Comparison of ENCODE assay signal across 21 cellular contexts in the genomic region with DNA sequence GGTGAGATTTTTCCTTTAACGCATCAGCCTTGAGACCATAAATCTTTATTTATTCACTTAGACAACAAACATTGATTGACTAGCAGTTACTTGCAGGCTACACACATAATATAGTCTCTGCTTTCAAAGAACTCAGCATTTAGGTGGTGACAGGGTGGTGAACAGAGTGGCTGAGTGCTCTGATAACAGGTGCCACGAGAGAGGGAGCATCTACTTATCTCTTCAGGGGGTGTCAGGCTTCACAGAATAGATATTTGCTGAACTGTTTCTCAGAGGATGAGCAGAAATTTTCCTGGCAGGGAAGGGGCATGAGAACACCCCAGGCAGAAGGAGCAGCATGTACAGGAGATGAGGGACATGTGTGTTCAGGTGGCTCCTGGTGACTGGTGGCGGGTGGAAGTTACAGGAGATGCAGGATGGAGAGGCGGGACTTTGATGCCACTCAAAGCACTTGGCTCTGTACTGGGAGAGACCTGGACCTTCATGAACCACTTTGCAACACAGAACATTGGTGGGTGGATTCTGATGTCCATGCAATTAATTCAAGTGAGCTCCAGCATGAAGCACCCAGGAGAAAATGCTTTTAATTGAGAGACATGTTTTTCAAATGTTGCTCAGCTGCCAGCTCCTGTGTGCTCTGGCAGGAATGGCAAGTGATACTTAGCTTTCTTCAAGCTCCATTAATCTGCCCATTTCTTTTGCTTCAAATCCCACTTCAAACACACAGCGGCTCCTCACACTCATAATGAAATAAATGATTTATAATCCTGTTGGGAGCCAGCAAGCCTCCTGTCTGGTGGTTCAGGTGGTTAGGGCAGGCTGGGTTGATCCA.
DNase-seq lines count a peak whose midpoint lies in the region; ATAC-seq and TF ChIP-seq lines count a peak whose summit lies in the region.
"Had no signal": no experiment of that assay in that cellular context is flagged by ENCODE, and none has a peak within 500 bp of the region (broad histone marks: within the 10 kb centered on the region; RNA-seq: fewer than 3 reads in every experiment).

No MANE protein-coding gene starts in this region.

- H3K27me3 Mint-ChIP-seq in brain, result peaks cover 5% of the 10 kb centered on the region

- peak overlapping the region; percentile 67 to 83 (median 70) for H3K27ac Mint-ChIP-seq in brain
- H3K27ac Mint-ChIP-seq: activated T-cell treated with anti-CD3 and anti-CD28 coated beads, Interleukin-2, amount 50 U/mL, for 72 hours; CD4-positive, alpha-beta memory T cell had no signal

- H3K4me3 Mint-ChIP-seq in brain, result no peak overlapping the region
- H3K4me3 Mint-ChIP-seq: activated T-cell treated with anti-CD3 and anti-CD28 coated beads, Interleukin-2, amount 50 U/mL, for 72 hours; CD4-positive, alpha-beta memory T cell; H9; WTC11 had no signal

- in situ Hi-C loops in G401 (cut with HindIII; ENCODE audit: low sequenced_read_pairs), result no loop called here

- no peaks in the 10 kb centered on the region for H3K36me3 Mint-ChIP-seq in brain
- H3K36me3 Mint-ChIP-seq: CD4-positive, alpha-beta memory T cell; WTC11 had no signal

- ATAC-seq in GM21367 (IDR thresholded peaks at IDR 0.05; ENCODE audit: unreplicated experiment), result no peak
- ATAC-seq: activated T-cell treated with anti-CD3 and anti-CD28 coated beads, Interleukin-2, amount 50 U/mL, for 72 hours; left ventricle myocardium superior; WTC11 had no signal

- no peak for TF ChIP-seq CTCF in brain (conservative IDR thresholded peaks at IDR 0.05)

- peaks cover 53% of the 10 kb centered on the region for H3K4me1 Mint-ChIP-seq in brain
- H3K4me1 Mint-ChIP-seq: CD4-positive, alpha-beta memory T cell had no signal

- no peaks in the 10 kb centered on the region for H3K9me3 Mint-ChIP-seq in brain
- H3K9me3 Mint-ChIP-seq: activated T-cell treated with anti-CD3 and anti-CD28 coated beads, Interleukin-2, amount 50 U/mL, for 72 hours; CD4-positive, alpha-beta memory T cell; H9 had no signal

- DNase-seq in NCI-H748 (lab: John Stamatoyannopoulos, UW; ENCODE audit: unreplicated experiment) (peak; percentile 26), NCI-H748 treated with DMSO at 0.1 percent for 48 hours (lab: John Stamatoyannopoulos, UW) (no peak), NCI-H187 treated with DMSO at 0.1 percent for 48 hours (lab: John Stamatoyannopoulos, UW) (peak; percentile 100), retina (peak; percentile 75), KG1 (lab: John Stamatoyannopoulos, UW) (no peak), G401 (ENCODE audit: low spot score) (no peak)
- DNase-seq: activated naive CD4-positive, alpha-beta T cell; activated T-cell treated with anti-CD3 and anti-CD28 coated beads, Interleukin-2, amount 50 U/mL, for 72 hours; AML-193; amniotic stem cell; CD4-positive, alpha-beta memory T cell; H9; IMR-90; left ventricle myocardium superior; NCI-H1048; occipital lobe; stimulated activated CD8-positive, alpha-beta memory T cell treated with anti-CD3 and anti-CD28 coated beads, Interleukin-4, amount 100 ng/mL, for 48 hours; transverse colon had no signal

Comparison
In these comparisons a context has a peak if more than half of its experiments do, and no peak if none do; other contexts are left out.
1. DNase-seq: peak in NCI-H748 (single experiment), NCI-H187 treated with DMSO at 0.1 percent for 48 hours (single experiment) and retina (single experiment); none in NCI-H748 treated with DMSO at 0.1 percent for 48 hours (single experiment), KG1 (single experiment) and G401 (single experiment).